36 cellular contexts compared by ENCODE assay signal in genomic region chr3:172613845-172614244, GRCh38.
"Had no signal": no experiment of that assay in that cellular context is flagged by ENCODE, and none has a peak within 500 bp of the region (broad histone marks: within the 10 kb centered on the region; RNA-seq: fewer than 3 reads in every experiment).

No MANE protein-coding gene starts in this region.

- H3K27me3 ChIP-seq: ascending aorta, cardiac muscle cell had no signal

- H3K4me1 Mint-ChIP-seq: brain had no signal

- H3K9me3 ChIP-seq: ascending aorta had no signal

- H3K4me3 ChIP-seq: ascending aorta, cardiac muscle cell had no signal

- H3K27me3 Mint-ChIP-seq: activated B cell treated with CpG ODN at 0.5 μM for 24 hours; activated CD4-positive, alpha-beta memory T cell treated with anti-CD3 and anti-CD28 coated beads for 36 hours; activated CD4-positive, alpha-beta T cell treated with anti-CD3 and anti-CD28 coated beads, Interleukin-2, amount 10 ng/mL, durations not matched to agents 24 days and 14 days; activated CD8-positive, alpha-beta memory T cell treated with anti-CD3 and anti-CD28 coated beads, Interleukin-2, amount 10 ng/mL, durations not matched to agents 7 days and 5 days; activated naive CD4-positive, alpha-beta T cell treated with anti-CD3 and anti-CD28 coated beads, Interleukin-2, amount 10 ng/mL, durations not matched to agents 7 days and 5 days; activated naive CD4-positive, alpha-beta T cell treated with anti-CD3 and anti-CD28 coated beads, Interleukin-2, amount 50 U/mL, for 24 hours; activated naive CD8-positive, alpha-beta T cell; activated naive CD8-positive, alpha-beta T cell treated with anti-CD3 and anti-CD28 coated beads, Interleukin-2, amount 10 ng/mL, durations not matched to agents 7 days and 5 days; activated naive CD8-positive, alpha-beta T cell treated with anti-CD3 and anti-CD28 coated beads, Interleukin-2, amount 50 U/mL, for 24 hours; activated T-cell treated with anti-CD3 and anti-CD28 coated beads, Interleukin-2, amount 50 U/mL, for 24 hours; central memory CD8-positive, alpha-beta T cell had no signal

- H3K4me1 ChIP-seq: ascending aorta had no signal

- DNase-seq: activated B cell treated with CpG ODN at 0.5 μM for 24 hours; activated CD4-positive, alpha-beta memory T cell treated with anti-CD3 and anti-CD28 coated beads for 36 hours; activated CD4-positive, alpha-beta T cell treated with anti-CD3 and anti-CD28 coated beads for 4 hours; activated CD4-positive, alpha-beta T cell treated with anti-CD3 and anti-CD28 coated beads, Interleukin-2, amount 10 ng/mL, durations not matched to agents 24 days and 14 days; activated CD4-positive, alpha-beta T cell treated with anti-CD3 and anti-CD28 coated beads, Interleukin-2, amount 50 U/mL, for 1 hour; activated CD4-positive, alpha-beta T cell treated with anti-CD3 and anti-CD28 coated beads, Interleukin-2, amount 50 U/mL, for 4 hours; activated CD4-positive, CD25-positive, alpha-beta regulatory T cell treated with anti-CD3 and anti-CD28 coated beads, Interleukin-2, amount 50 U/mL, for 72 hours; activated CD8-positive, alpha-beta memory T cell treated with anti-CD3 and anti-CD28 coated beads for 24 hours; activated CD8-positive, alpha-beta memory T cell treated with anti-CD3 and anti-CD28 coated beads, Interleukin-2, amount 10 ng/mL, durations not matched to agents 7 days and 5 days; activated CD8-positive, alpha-beta memory T cell treated with anti-CD3 and anti-CD28 coated beads, Interleukin-2, amount 50 U/mL, for 48 hours; activated CD8-positive, alpha-beta T cell treated with anti-CD3 and anti-CD28 coated beads, Interleukin-2, amount 10 ng/mL, durations not matched to agents 7 days and 5 days; activated effector memory CD4-positive, alpha-beta T cell treated with Interleukin-2 at 50 U/mL for 16 hours; activated gamma-delta T cell; activated naive CD4-positive, alpha-beta T cell treated with anti-CD3 and anti-CD28 coated beads, Interleukin-2, amount 10 ng/mL, durations not matched to agents 7 days and 5 days; activated naive CD4-positive, alpha-beta T cell treated with Interleukin-2 at 50 U/mL for 16 hours; activated naive CD8-positive, alpha-beta T cell treated with anti-CD3 and anti-CD28 coated beads, Interleukin-2, amount 10 ng/mL, durations not matched to agents 7 days and 5 days; activated naive CD8-positive, alpha-beta T cell treated with anti-CD3 and anti-CD28 coated beads, Interleukin-2, amount 50 U/mL, for 24 hours; activated T-cell treated with anti-CD3 and anti-CD28 coated beads, Interleukin-2, amount 50 U/mL, for 24 hours; activated T-cell treated with anti-CD3 and anti-CD28 coated beads, Interleukin-2, amount 50 U/mL, for 48 hours; amygdala; anterior cingulate cortex; caudate nucleus; cerebellar nuclear complex; T-helper 1 cell; T-helper 2 cell; T-helper 9 cell had no signal

- H3K27ac Mint-ChIP-seq: activated B cell treated with CpG ODN at 0.5 μM for 24 hours; activated CD4-positive, alpha-beta memory T cell treated with anti-CD3 and anti-CD28 coated beads for 36 hours; activated CD4-positive, alpha-beta T cell treated with anti-CD3 and anti-CD28 coated beads, Interleukin-2, amount 10 ng/mL, durations not matched to agents 24 days and 14 days; activated CD8-positive, alpha-beta memory T cell treated with anti-CD3 and anti-CD28 coated beads, Interleukin-2, amount 10 ng/mL, durations not matched to agents 7 days and 5 days; activated CD8-positive, alpha-beta T cell treated with anti-CD3 and anti-CD28 coated beads, Interleukin-2, amount 10 ng/mL, durations not matched to agents 7 days and 5 days; activated naive CD4-positive, alpha-beta T cell treated with anti-CD3 and anti-CD28 coated beads, Interleukin-2, amount 50 U/mL, for 24 hours; activated naive CD8-positive, alpha-beta T cell; activated naive CD8-positive, alpha-beta T cell treated with anti-CD3 and anti-CD28 coated beads, Interleukin-2, amount 10 ng/mL, durations not matched to agents 7 days and 5 days; activated naive CD8-positive, alpha-beta T cell treated with anti-CD3 and anti-CD28 coated beads, Interleukin-2, amount 50 U/mL, for 24 hours; activated T-cell treated with anti-CD3 and anti-CD28 coated beads, Interleukin-2, amount 50 U/mL, for 24 hours; activated T-helper 2 cell treated with anti-CD3 and anti-CD28 coated beads, Interferon-gamma antibody, Interleukin-2, Interleukin-4, amounts not matched to agents 10 μg/mL and 5 μg/mL and 100 μg/mL, durations not matched to agents 14 hours and 24 hours and 36 hours; brain; T-helper 1 cell treated with Interleukin-12 subunit alpha and Interleukin-12 subunit beta and Interleukin-4 antibody, amounts not matched to agents 30 μg/mL and 1 μg/mL, for 36 hours; T-helper 2 cell treated with Interferon-gamma antibody and Interleukin-4, amounts not matched to agents 5 μg/mL and 100 μg/mL, for 36 hours had no signal

- H3K4me3 Mint-ChIP-seq: activated B cell treated with CpG ODN at 0.5 μM for 24 hours; activated CD4-positive, alpha-beta memory T cell treated with anti-CD3 and anti-CD28 coated beads for 36 hours; activated CD4-positive, alpha-beta T cell treated with anti-CD3 and anti-CD28 coated beads, Interleukin-2, amount 10 ng/mL, durations not matched to agents 24 days and 14 days; activated CD8-positive, alpha-beta memory T cell treated with anti-CD3 and anti-CD28 coated beads, Interleukin-2, amount 10 ng/mL, durations not matched to agents 7 days and 5 days; activated CD8-positive, alpha-beta T cell treated with anti-CD3 and anti-CD28 coated beads, Interleukin-2, amount 10 ng/mL, durations not matched to agents 7 days and 5 days; activated naive CD4-positive, alpha-beta T cell treated with anti-CD3 and anti-CD28 coated beads, Interleukin-2, amount 10 ng/mL, durations not matched to agents 7 days and 5 days; activated naive CD4-positive, alpha-beta T cell treated with anti-CD3 and anti-CD28 coated beads, Interleukin-2, amount 50 U/mL, for 24 hours; activated naive CD8-positive, alpha-beta T cell; activated naive CD8-positive, alpha-beta T cell treated with anti-CD3 and anti-CD28 coated beads, Interleukin-2, amount 10 ng/mL, durations not matched to agents 7 days and 5 days; activated naive CD8-positive, alpha-beta T cell treated with anti-CD3 and anti-CD28 coated beads, Interleukin-2, amount 50 U/mL, for 24 hours; activated T-cell treated with anti-CD3 and anti-CD28 coated beads, Interleukin-2, amount 50 U/mL, for 24 hours; brain; central memory CD8-positive, alpha-beta T cell; T-helper 1 cell treated with Interleukin-12 subunit alpha and Interleukin-12 subunit beta and Interleukin-4 antibody, amounts not matched to agents 30 μg/mL and 1 μg/mL, for 36 hours; T-helper 2 cell treated with Interferon-gamma antibody and Interleukin-4, amounts not matched to agents 5 μg/mL and 100 μg/mL, for 36 hours had no signal

- H3K27ac ChIP-seq: ascending aorta, cardiac muscle cell, VCaP had no signal

- H3K36me3 ChIP-seq: ascending aorta, cardiac muscle cell had no signal

- ATAC-seq: activated CD8-positive, alpha-beta memory T cell treated with anti-CD3 and anti-CD28 coated beads, Interleukin-2, amount 10 ng/mL, durations not matched to agents 7 days and 5 days; activated CD8-positive, alpha-beta T cell treated with anti-CD3 and anti-CD28 coated beads, Interleukin-2, amount 10 ng/mL, durations not matched to agents 7 days and 5 days had no signal

- H3K36me3 Mint-ChIP-seq: brain had no signal
